Comparison of ENCODE assay signal across 9 cellular contexts in the genomic region with DNA sequence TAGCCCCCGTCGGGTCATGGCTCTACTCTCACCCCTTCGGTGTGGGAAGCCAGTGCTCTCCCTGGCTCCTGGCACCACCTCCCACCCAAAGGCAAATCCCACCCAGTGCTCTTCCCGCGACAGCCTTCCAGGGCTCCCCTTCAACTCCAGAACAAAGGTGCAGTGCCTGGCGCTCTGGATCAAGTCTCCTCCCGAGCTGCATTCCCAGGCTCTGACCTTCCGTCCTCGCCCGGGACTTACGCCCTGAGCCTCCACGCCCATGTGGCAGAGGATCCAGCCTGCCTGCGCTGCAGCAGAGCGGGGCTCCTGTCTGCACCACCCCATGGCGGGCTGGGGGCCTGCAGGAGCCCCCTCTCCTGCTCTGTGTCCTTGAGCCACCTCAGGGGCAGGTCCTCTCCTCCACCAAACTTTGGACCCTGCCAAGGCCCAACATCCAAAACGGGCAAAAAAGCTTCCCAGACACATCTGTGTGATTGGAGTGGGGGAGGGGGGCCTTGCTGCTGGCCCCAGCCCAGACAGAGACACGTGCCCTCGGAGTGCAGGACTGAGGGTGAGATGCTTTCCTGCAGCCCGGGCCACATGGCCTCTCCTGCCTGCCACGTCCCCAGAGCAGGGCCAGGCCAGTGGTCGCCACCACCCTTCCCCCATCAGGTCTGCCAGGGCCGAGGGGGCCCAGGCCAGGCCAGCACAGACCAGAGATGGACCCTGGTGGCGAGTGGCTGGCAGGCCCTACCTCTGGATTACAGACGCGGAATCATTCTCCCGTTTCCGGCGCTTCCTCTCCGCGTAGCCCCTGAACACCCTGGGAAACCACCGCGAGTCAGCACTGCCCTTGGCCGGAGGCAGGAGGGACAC. TPM values are rescaled to one million over a fixed set of nuclear protein-coding genes. Genes with fewer than 3 reads are reported as not detected.
A peak's percentile ranks its signal among the peaks of the same experiment; 100 is the strongest.
DNase-seq lines count a peak whose midpoint lies in the region; ATAC-seq, FAIRE-seq and TF ChIP-seq lines count a peak whose summit lies in the region.
"Had no signal": no experiment of that assay in that cellular context is flagged by ENCODE, and none has a peak within 500 bp of the region (broad histone marks: within the 10 kb centered on the region; RNA-seq: fewer than 3 reads in every experiment).

No MANE protein-coding gene starts in this region.

- 56 to 66% (median 59%) methylated on average over 20 to 33 of the region's 33 CpGs for WGBS in heart left ventricle, 4 donors

- ATAC-seq in heart left ventricle, result peak in 2 of 4 donors; percentile 4 to 37
- no peak for ATAC-seq in HG02588 (IDR thresholded peaks at IDR 0.05; ENCODE audit: unreplicated experiment)
- ATAC-seq in GM21447 (IDR thresholded peaks at IDR 0.05; ENCODE audit: unreplicated experiment), result no peak

- H3K4me3 ChIP-seq in GM12864 (ENCODE audit: low read depth, low read length) (peak overlapping the region; percentile 65), heart left ventricle (peak overlapping the region in 10 of 12 donors; percentile 14 to 57 (median 50))

- no peak for FAIRE-seq in GM12892 (lab: Jason Lieb, UNC)

- TF ChIP-seq CTCF in GM12864 (IDR thresholded peaks at IDR 0.05; ENCODE audit: low read depth, low read length, missing control alignments), result no peak
- no peak for TF ChIP-seq CTCF in VCaP (conservative IDR thresholded peaks at IDR 0.05)
- TF ChIP-seq CTCF in heart left ventricle (IDR thresholded peaks at IDR 0.05), result no peak

- peaks cover 3 to 38% (median 22%) of the 10 kb centered on the region in 12 donors for H3K4me1 ChIP-seq in heart left ventricle

- TF ChIP-seq POLR2A in heart left ventricle (IDR thresholded peaks at IDR 0.05), result no peak
- no peak for TF ChIP-seq POLR2A in GM12892 (IDR thresholded peaks at IDR 0.05; ENCODE audit: low read depth, low read length)

- H3K27me3 ChIP-seq in heart left ventricle, result no peaks in the 10 kb centered on the region

- intact Hi-C loops in heart left ventricle (cut with DNase I), result no loop called here
- intact Hi-C loops in posterior cingulate gyrus (cut with DNase I), result no loop called here

- H3K9me3 ChIP-seq in heart left ventricle, result no peaks in the 10 kb centered on the region

- DNase-seq in GM12864 (ENCODE audit: low read depth) (no peak), heart left ventricle (peak in 4 of 5 donors; percentile 26 to 67 (median 50)), posterior cingulate gyrus (peak in 8 of 10 donors; percentile 8 to 85 (median 23)), GM12892 (ENCODE audit: insufficient read length) (no peak), NCI-H146 (lab: John Stamatoyannopoulos, UW) (no peak)

- H3K36me3 ChIP-seq in heart left ventricle, result peaks cover 0 to 20% (median 3%) of the 10 kb centered on the region in 9 donors

- H3K27ac ChIP-seq in VCaP (0 out of 2 replicates have a peak overlapping the region, but pooled peaks have one; percentile 11), heart left ventricle (peak overlapping the region in 10 of 12 donors; percentile 21 to 70 (median 56))

RNA-seq across cellular contexts. Expression of a gene that starts 4.4 kb away (rescaled TPM):
- 10 to 100 TPM in 8 of 9 donors, 1 to 10 TPM in 1; 7.5 to 21.0 (median 12.6) TPM for total RNA-seq in heart left ventricle
- polyA plus RNA-seq in heart left ventricle, result 10 to 100 TPM; 17.3 to 22.1 TPM
- polyA plus RNA-seq in GM12892 (2012; ENCODE audit: missing spikeins), result 16.7 TPM

RNA-seq across cellular contexts. Expression of a gene that starts 13.6 kb away (rescaled TPM):
- not detected for total RNA-seq in heart left ventricle
- polyA plus RNA-seq in heart left ventricle, result not detected
- polyA plus RNA-seq in GM12892 (2012; ENCODE audit: missing spikeins), result not detected
- total RNA-seq: subcutaneous adipose tissue had no signal

RNA-seq across cellular contexts. Expression of a gene that starts 31.5 kb away (rescaled TPM):
- total RNA-seq in heart left ventricle, result 1 to 10 TPM in 8 of 9 donors, under 1 TPM in 1; 0.81 to 5.5 (median 2.7) TPM
- 1 to 10 TPM in 1 of 2 donors, under 1 TPM in 1; 0.44 to 4.1 TPM for polyA plus RNA-seq in heart left ventricle
- polyA plus RNA-seq in GM12892 (2012; ENCODE audit: missing spikeins), result not detected

RNA-seq across cellular contexts. Expression of a gene that starts 31.8 kb away (rescaled TPM):
- total RNA-seq in heart left ventricle, result 10 to 100 TPM in 2 of 9 donors, 1 to 10 TPM in 7; 4.1 to 12.9 (median 8.6) TPM
- 10 to 100 TPM in 1 of 2 donors, 1 to 10 TPM in 1; 5.6 to 15.2 TPM for polyA plus RNA-seq in heart left ventricle
- polyA plus RNA-seq in GM12892 (2012; ENCODE audit: missing spikeins), result 3.9 TPM

Comparison
In these comparisons a context has a peak if more than half of its experiments do, and no peak if none do; other contexts are left out.
1. DNase-seq: peak in heart left ventricle (4 of 5) and posterior cingulate gyrus (8 of 10); none in GM12864 (single experiment), GM12892 (single experiment) and NCI-H146 (single experiment).